Comparison of ENCODE assay signal across 17 cellular contexts in the genomic region with DNA sequence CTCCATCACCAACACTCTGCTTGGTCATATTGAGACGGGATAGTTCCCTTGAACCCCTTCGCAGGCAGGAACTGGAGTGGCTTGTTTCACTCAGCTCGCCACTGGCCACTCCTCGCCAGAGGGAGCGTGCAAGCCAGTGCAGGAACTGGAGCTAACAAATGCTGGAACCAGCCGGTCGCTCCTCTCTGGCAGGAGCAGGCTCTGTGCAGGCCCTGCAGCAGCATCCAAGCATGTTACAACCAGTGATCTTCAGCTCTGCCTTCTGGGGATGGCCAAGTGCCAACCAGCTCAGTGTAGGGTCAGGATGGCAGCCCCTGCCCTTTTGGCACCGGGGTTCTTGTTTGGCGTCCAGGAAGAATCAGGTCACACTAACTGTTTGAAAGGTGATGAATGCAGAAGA.
"Had no signal": no experiment of that assay in that cellular context is flagged by ENCODE, and none has a peak within 500 bp of the region (broad histone marks: within the 10 kb centered on the region; RNA-seq: fewer than 3 reads in every experiment).

No MANE protein-coding gene starts in this region.

- H3K79me2 ChIP-seq: hepatocyte had no signal

- H3K36me3 ChIP-seq: thyroid gland had no signal

- H3K4me2 ChIP-seq: hepatocyte had no signal

- DNase-seq: activated B cell treated with CpG ODN at 0.5 μM for 24 hours; activated CD4-positive, alpha-beta T cell treated with anti-CD3 and anti-CD28 coated beads for 36 hours; activated CD4-positive, alpha-beta T cell treated with anti-CD3 and anti-CD28 coated beads, Interleukin-2, amount 50 U/mL, for 48 hours; activated naive CD4-positive, alpha-beta T cell treated with Interleukin-2 at 50 U/mL for 16 hours; activated naive CD8-positive, alpha-beta T cell treated with anti-CD3 and anti-CD28 coated beads for 36 hours; activated T-cell treated with anti-CD3 and anti-CD28 coated beads, Interleukin-2, amount 50 U/mL, for 48 hours; cerebellar nuclear complex; naive B cell; occipital lobe; stimulated activated CD4-positive, alpha-beta T cell treated with anti-CD3 and anti-CD28 coated beads, Interleukin-4, amount 100 ng/mL, for 1 hour; stimulated activated naive CD4-positive, alpha-beta T cell treated with Interleukin-2 at 50 U/mL for 16 hours; thyroid gland had no signal

- H3K27ac ChIP-seq: coronary artery, epithelial cell of prostate, hepatocyte, thyroid gland had no signal

- H3K4me1 ChIP-seq: thyroid gland had no signal

- H3K27me3 ChIP-seq: hepatocyte, thyroid gland had no signal

- H2AFZ ChIP-seq: hepatocyte had no signal

- H3K9me3 ChIP-seq: thyroid gland had no signal

- H3K4me3 ChIP-seq: coronary artery, hepatocyte, thyroid gland had no signal

- FAIRE-seq: bronchial epithelial cell, urothelium cell line had no signal
